1 cellular context compared by ENCODE assay signal in genomic region chr14:100609331-100609870, GRCh38.
TF ChIP-seq lines count a peak whose summit lies in the region.

No MANE protein-coding gene starts in this region.

TF ChIP-seq in HepG2, 621 proteins besides CTCF, POLR2A, EP300 and RAD21 (continued from another document):
- TF ChIP-seq FOXK2 (IDR thresholded peaks at IDR 0.05) (no peak), LRRFIP1 (CRISPR knock-in tag; conservative IDR thresholded peaks at IDR 0.05) (no peak)
